Comparison of ENCODE assay signal across 25 cellular contexts in genomic region chrX:39361736-39362135, GRCh38.
DNase-seq lines count a peak whose midpoint lies in the region; ATAC-seq lines count a peak whose summit lies in the region.
"Had no signal": no experiment of that assay in that cellular context is flagged by ENCODE, and none has a peak within 500 bp of the region (broad histone marks: within the 10 kb centered on the region; RNA-seq: fewer than 3 reads in every experiment).

No MANE protein-coding gene starts in this region.

- no peak overlapping the region for H3K27ac Mint-ChIP-seq in activated CD8-positive, alpha-beta T cell treated with anti-CD3 and anti-CD28 coated beads, Interleukin-2, amount 10 ng/mL, durations not matched to agents 7 days and 5 days
- H3K27ac Mint-ChIP-seq: activated naive CD8-positive, alpha-beta T cell treated with anti-CD3 and anti-CD28 coated beads, Interleukin-2, amount 50 U/mL, for 24 hours; CD4-positive, alpha-beta memory T cell; immature natural killer cell; nephron had no signal

- DNase-seq in NCI-H1417 (lab: John Stamatoyannopoulos, UW) = peak in 2 of 3 experiments; percentile 6 to 28
- DNase-seq in NCI-H1417 treated with DMSO at 0.1 percent for 48 hours (lab: John Stamatoyannopoulos, UW) = no peak
- peak; percentile 1 for DNase-seq in NCI-H748 treated with DMSO at 0.1 percent for 48 hours (lab: John Stamatoyannopoulos, UW)
- DNase-seq in hippocampal formation (lab: John Stamatoyannopoulos, UW) = peak; percentile 32 to 52
- peak; percentile 79 for DNase-seq in superior temporal gyrus (ENCODE audit: extremely low spot score)
- no peak for DNase-seq in activated CD8-positive, alpha-beta T cell treated with anti-CD3 and anti-CD28 coated beads, Interleukin-2, amount 10 ng/mL, durations not matched to agents 7 days and 5 days
- no peak for DNase-seq in stimulated activated CD4-positive, alpha-beta T cell treated with anti-CD3 and anti-CD28 coated beads, Interleukin-12 subunit alpha, Interleukin-12 subunit beta, amount 100 ng/mL, for 4 hours
- no peak for DNase-seq in left lobe of liver (ENCODE audit: low spot score)
- DNase-seq: 8988T; activated CD8-positive, alpha-beta memory T cell treated with anti-CD3 and anti-CD28 coated beads for 24 hours; activated gamma-delta T cell treated with Interleukin-2 at 50 U/mL for 16 hours; activated naive CD8-positive, alpha-beta T cell treated with anti-CD3 and anti-CD28 coated beads, Interleukin-2, amount 50 U/mL, for 24 hours; activated T-cell treated with anti-CD3 and anti-CD28 coated beads, Interleukin-2, amount 50 U/mL, for 1 hour; body of pancreas; CD4-positive, alpha-beta memory T cell; DMS79 treated with DMSO at 0.1 percent for 48 hours; effector memory CD4-positive, alpha-beta T cell; immature natural killer cell; NCI-H146; NCI-H446; Peyer's patch; sigmoid colon; upper lobe of right lung had no signal

- H3K36me3 Mint-ChIP-seq in activated CD8-positive, alpha-beta T cell treated with anti-CD3 and anti-CD28 coated beads, Interleukin-2, amount 10 ng/mL, durations not matched to agents 7 days and 5 days (ENCODE audit: low read depth) = no peaks in the 10 kb centered on the region
- H3K36me3 Mint-ChIP-seq: CD4-positive, alpha-beta memory T cell had no signal

- no peaks in the 10 kb centered on the region for H3K4me1 Mint-ChIP-seq in activated CD8-positive, alpha-beta T cell treated with anti-CD3 and anti-CD28 coated beads, Interleukin-2, amount 10 ng/mL, durations not matched to agents 7 days and 5 days (ENCODE audit: low read depth)
- H3K4me1 Mint-ChIP-seq: immature natural killer cell had no signal

- no peak overlapping the region for H3K4me3 Mint-ChIP-seq in activated CD8-positive, alpha-beta T cell treated with anti-CD3 and anti-CD28 coated beads, Interleukin-2, amount 10 ng/mL, durations not matched to agents 7 days and 5 days
- H3K4me3 Mint-ChIP-seq: activated naive CD8-positive, alpha-beta T cell treated with anti-CD3 and anti-CD28 coated beads, Interleukin-2, amount 50 U/mL, for 24 hours; CD4-positive, alpha-beta memory T cell; immature natural killer cell; nephron had no signal

- CTCF ChIA-PET in activated CD8-positive, alpha-beta T cell treated with anti-CD3 and anti-CD28 coated beads, Interleukin-2, amount 10 ng/mL, durations not matched to agents 7 days and 5 days (lab: Charles Lee) = no interaction called here

- no peaks in the 10 kb centered on the region for H3K27me3 Mint-ChIP-seq in activated CD8-positive, alpha-beta T cell treated with anti-CD3 and anti-CD28 coated beads, Interleukin-2, amount 10 ng/mL, durations not matched to agents 7 days and 5 days (ENCODE audit: low read depth)
- H3K27me3 Mint-ChIP-seq: activated naive CD8-positive, alpha-beta T cell treated with anti-CD3 and anti-CD28 coated beads, Interleukin-2, amount 50 U/mL, for 24 hours; CD4-positive, alpha-beta memory T cell had no signal

- POLR2A ChIA-PET in activated CD8-positive, alpha-beta T cell treated with anti-CD3 and anti-CD28 coated beads, Interleukin-2, amount 10 ng/mL, durations not matched to agents 7 days and 5 days (lab: Charles Lee) = no interaction called here

- H3K9me3 Mint-ChIP-seq in activated CD8-positive, alpha-beta T cell treated with anti-CD3 and anti-CD28 coated beads, Interleukin-2, amount 10 ng/mL, durations not matched to agents 7 days and 5 days (ENCODE audit: insufficient read depth) = no peaks in the 10 kb centered on the region
- H3K9me3 Mint-ChIP-seq: activated naive CD8-positive, alpha-beta T cell treated with anti-CD3 and anti-CD28 coated beads, Interleukin-2, amount 50 U/mL, for 24 hours; CD4-positive, alpha-beta memory T cell had no signal

- no peak for ATAC-seq in activated CD8-positive, alpha-beta T cell treated with anti-CD3 and anti-CD28 coated beads, Interleukin-2, amount 10 ng/mL, durations not matched to agents 7 days and 5 days
- ATAC-seq in left lobe of liver = no peak
- ATAC-seq: activated naive CD8-positive, alpha-beta T cell treated with anti-CD3 and anti-CD28 coated beads, Interleukin-2, amount 50 U/mL, for 24 hours; body of pancreas; foreskin keratinocyte; upper lobe of right lung had no signal

Comparison
In these comparisons a context has a peak if more than half of its experiments do, and no peak if none do; other contexts are left out.
1. DNase-seq: peak in NCI-H1417 (2 of 3), NCI-H748 treated with DMSO at 0.1 percent for 48 hours (single experiment), hippocampal formation (2 of 2) and superior temporal gyrus (single experiment); none in NCI-H1417 treated with DMSO at 0.1 percent for 48 hours (single experiment), activated CD8-positive, alpha-beta T cell treated with anti-CD3 and anti-CD28 coated beads, Interleukin-2, amount 10 ng/mL, durations not matched to agents 7 days and 5 days (single experiment), stimulated activated CD4-positive, alpha-beta T cell treated with anti-CD3 and anti-CD28 coated beads, Interleukin-12 subunit alpha, Interleukin-12 subunit beta, amount 100 ng/mL, for 4 hours (single experiment) and left lobe of liver (single experiment).